In the genomic region with DNA sequence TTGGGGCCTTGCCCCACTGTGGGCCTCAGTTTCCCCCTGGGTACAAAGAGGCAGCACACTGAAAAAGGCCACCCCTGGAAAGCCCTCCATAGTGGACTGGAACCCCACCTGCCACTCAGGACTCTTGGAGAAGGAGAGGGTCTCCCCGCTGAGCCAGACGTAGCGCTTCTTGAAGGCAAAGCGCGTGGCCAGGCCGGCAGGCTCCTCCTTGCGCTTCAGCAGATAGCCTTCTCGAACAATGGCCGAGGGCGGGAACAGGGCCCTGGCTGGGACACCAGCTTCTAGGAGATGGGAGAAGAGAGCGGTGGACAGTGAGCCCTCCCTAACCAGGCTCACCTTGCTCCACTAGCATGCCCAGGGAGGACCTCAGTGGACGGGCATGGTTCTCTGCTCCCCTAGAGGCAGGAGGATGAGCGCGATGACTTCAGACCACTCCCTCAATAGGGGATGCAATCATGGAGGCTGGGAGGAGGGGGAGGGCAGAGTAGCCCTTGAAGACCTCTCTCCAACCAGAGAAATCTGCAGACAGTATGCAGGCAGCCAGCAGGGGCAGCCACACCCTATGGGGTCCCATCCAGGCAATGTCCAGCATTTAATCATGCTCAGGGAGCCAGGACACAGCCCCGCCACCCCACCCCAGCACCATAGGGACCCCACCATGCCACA, we compare ENCODE assay signal across 29 cellular contexts. TPM values are rescaled to one million over a fixed set of nuclear protein-coding genes. Genes with fewer than 3 reads are reported as not detected.
DNase-seq lines count a peak whose midpoint lies in the region; ATAC-seq, FAIRE-seq and TF ChIP-seq lines count a peak whose summit lies in the region.
"Had no signal": no experiment of that assay in that cellular context is flagged by ENCODE, and none has a peak within 500 bp of the region (broad histone marks: within the 10 kb centered on the region; RNA-seq: fewer than 3 reads in every experiment).

No MANE protein-coding gene starts in this region.

- ATAC-seq in T-helper 17 cell: no peak
- ATAC-seq: K562, Right ventricle myocardium inferior had no signal

- H3K36me3 Mint-ChIP-seq in T-helper 17 cell (ENCODE audit: low read depth): no peaks in the 10 kb centered on the region
- H3K36me3 Mint-ChIP-seq: CD14-positive monocyte; CD8-positive, alpha-beta memory T cell had no signal

- no peak overlapping the region for H3K4me3 Mint-ChIP-seq in T-helper 17 cell
- H3K4me3 Mint-ChIP-seq: CD14-positive monocyte had no signal

- no peak overlapping the region for H3K4me2 ChIP-seq in smooth muscle cell
- H3K4me2 ChIP-seq: PC-9 had no signal

- no peak overlapping the region for H3K4me3 ChIP-seq in HEK293 (ENCODE audit: low read depth, low read length)
- no peak overlapping the region for H3K4me3 ChIP-seq in kidney (ENCODE audit: low read length in 2 of 2)
- H3K4me3 ChIP-seq in ascending aorta: no peak overlapping the region
- no peak overlapping the region for H3K4me3 ChIP-seq in smooth muscle cell
- H3K4me3 ChIP-seq: K562, PC-9, SJCRH30 had no signal

- no peak overlapping the region for H2AFZ ChIP-seq in smooth muscle cell (ENCODE audit: low read depth)
- H2AFZ ChIP-seq: PC-9 had no signal

- H3K27ac ChIP-seq in HEK293 (ENCODE audit: extremely low read depth, low read depth, low read length) (no peak overlapping the region), kidney (ENCODE audit: low read depth in 2 of 2, low read length in 2 of 2) (no peak overlapping the region), ascending aorta (no peak overlapping the region), smooth muscle cell (ENCODE audit: low read depth) (no peak overlapping the region)
- H3K27ac ChIP-seq: PC-9, SJCRH30 had no signal

- no peak for TF ChIP-seq CTCF in HEK293 (tag by site-specific recombination; IDR thresholded peaks at IDR 0.05)
- TF ChIP-seq CTCF in kidney (IDR thresholded peaks at IDR 0.05; ENCODE audit: borderline replicate concordance, extremely low read depth, insufficient read depth): no peak
- no peak for TF ChIP-seq CTCF in ascending aorta (IDR thresholded peaks at IDR 0.05)
- TF ChIP-seq CTCF in smooth muscle cell (IDR thresholded peaks at IDR 0.05; ENCODE audit: borderline replicate concordance, insufficient read depth, poor library complexity, severe bottlenecking): no peak

- peak overlapping the region; percentile 56 for H3K27ac Mint-ChIP-seq in T-helper 17 cell

- peaks cover 20% of the 10 kb centered on the region for H3K4me1 Mint-ChIP-seq in T-helper 17 cell

- H3K9me3 ChIP-seq in HEK293 (ENCODE audit: control insufficient read depth, insufficient read depth, low read depth, low read length) (no peaks in the 10 kb centered on the region), T-helper 17 cell (ENCODE audit: control insufficient read depth, low read length, poor library complexity, severe bottlenecking) (no peaks in the 10 kb centered on the region), kidney (ENCODE audit: control insufficient read depth in 1 of 2, low read length in 2 of 2) (no peaks in the 10 kb centered on the region), ascending aorta (no peaks in the 10 kb centered on the region), smooth muscle cell (replicated peaks; ENCODE audit: low read depth) (no peaks in the 10 kb centered on the region)
- H3K9me3 ChIP-seq: BE2C, SJCRH30 had no signal

- POLR2A ChIA-PET in HEK293 (lab: Yijun Ruan, JAX): no interaction called here

- H3F3A ChIP-seq in smooth muscle cell (ENCODE audit: low read depth): no peaks in the 10 kb centered on the region

- H3K4me1 ChIP-seq in HEK293 (ENCODE audit: control insufficient read depth, insufficient read depth, low read length) (no peaks in the 10 kb centered on the region), kidney (ENCODE audit: control insufficient read depth in 1 of 2, insufficient read depth in 1 of 2, low read depth in 1 of 2, low read length in 2 of 2) (peaks cover 0 to 2% of the 10 kb centered on the region in 2 donors), ascending aorta (no peaks in the 10 kb centered on the region), smooth muscle cell (ENCODE audit: low read depth) (no peaks in the 10 kb centered on the region)
- H3K4me1 ChIP-seq: BE2C, SJCRH30 had no signal

- H3K79me2 ChIP-seq in smooth muscle cell (ENCODE audit: low read depth): no peaks in the 10 kb centered on the region

- intact Hi-C loops in kidney (cut with DNase I): no loop called here
- intact Hi-C loops in ascending aorta (cut with DNase I): no loop called here

- H3K9ac ChIP-seq in kidney (ENCODE audit: low read length in 2 of 2): no peak overlapping the region
- no peak overlapping the region for H3K9ac ChIP-seq in smooth muscle cell (ENCODE audit: low read depth)

- no peaks in the 10 kb centered on the region for H3K36me3 ChIP-seq in HEK293 (ENCODE audit: control insufficient read depth in 2 of 2, insufficient read depth in 1 of 2, low read length in 2 of 2)
- H3K36me3 ChIP-seq in kidney (ENCODE audit: control insufficient read depth in 1 of 2, insufficient read depth in 2 of 2, low read length in 2 of 2): no peaks in the 10 kb centered on the region
- H3K36me3 ChIP-seq in ascending aorta: no peaks in the 10 kb centered on the region
- no peaks in the 10 kb centered on the region for H3K36me3 ChIP-seq in smooth muscle cell (ENCODE audit: low read depth)
- H3K36me3 ChIP-seq: BE2C, SJCRH30 had no signal

- FAIRE-seq in kidney (lab: Jason Lieb, UNC) (no peak), frontal cortex (lab: Jason Lieb, UNC) (no peak)
- FAIRE-seq: GM18507, H54, K562 had no signal

- CTCF ChIA-PET in HEK293 (lab: Yijun Ruan, JAX): interaction anchor here (1.3 kb wide), 1 partner anchor 113 kb away, joined by 3 read pairs; no protein-coding TSS in a partner anchor

- no peaks in the 10 kb centered on the region for H4K20me1 ChIP-seq in smooth muscle cell (ENCODE audit: low read depth)

- DNase-seq in T-helper 17 cell (no peak), kidney (peak; percentile 66), DMS79 treated with DMSO at 0.1 percent for 48 hours (lab: John Stamatoyannopoulos, UW) (no peak), ascending aorta (ENCODE audit: low spot score in 2 of 2) (no peak), frontal cortex (ENCODE audit: low spot score in 2 of 2) (no peak), smooth muscle cell (lab: John Stamatoyannopoulos, UW; ENCODE audit: unreplicated experiment) (no peak)
- DNase-seq: BE2C; CD8-positive, alpha-beta memory T cell; DMS 273 treated with DMSO at 0.1 percent for 48 hours; DND-41; MV-4-11; NCI-H1105 treated with DMSO at 0.1 percent for 48 hours; NCI-H146; NCI-H1930; NCI-H2107; NCI-H524; NCI-H748 treated with DMSO at 0.1 percent for 48 hours; PC-9; SJCRH30 had no signal

- no peaks in the 10 kb centered on the region for H3K27me3 Mint-ChIP-seq in T-helper 17 cell

- WGBS in smooth muscle cell (ENCODE audit: low lambda C conversion rate): 91% methylated on average over 15 of the region's 15 CpGs

- peaks cover 5% of the 10 kb centered on the region for H3K27me3 ChIP-seq in ascending aorta
- H3K27me3 ChIP-seq in smooth muscle cell (ENCODE audit: low read depth): peaks cover 20% of the 10 kb centered on the region
- H3K27me3 ChIP-seq: BE2C, SJCRH30 had no signal

TF ChIP-seq in HEK293, 187 proteins besides CTCF, POLR2A, EP300 and RAD21:
- no peak for TF ChIP-seq SCRT1 (tag by site-specific recombination; IDR thresholded peaks at IDR 0.05; ENCODE audit: borderline replicate concordance)
- TF ChIP-seq, protein P1, sequence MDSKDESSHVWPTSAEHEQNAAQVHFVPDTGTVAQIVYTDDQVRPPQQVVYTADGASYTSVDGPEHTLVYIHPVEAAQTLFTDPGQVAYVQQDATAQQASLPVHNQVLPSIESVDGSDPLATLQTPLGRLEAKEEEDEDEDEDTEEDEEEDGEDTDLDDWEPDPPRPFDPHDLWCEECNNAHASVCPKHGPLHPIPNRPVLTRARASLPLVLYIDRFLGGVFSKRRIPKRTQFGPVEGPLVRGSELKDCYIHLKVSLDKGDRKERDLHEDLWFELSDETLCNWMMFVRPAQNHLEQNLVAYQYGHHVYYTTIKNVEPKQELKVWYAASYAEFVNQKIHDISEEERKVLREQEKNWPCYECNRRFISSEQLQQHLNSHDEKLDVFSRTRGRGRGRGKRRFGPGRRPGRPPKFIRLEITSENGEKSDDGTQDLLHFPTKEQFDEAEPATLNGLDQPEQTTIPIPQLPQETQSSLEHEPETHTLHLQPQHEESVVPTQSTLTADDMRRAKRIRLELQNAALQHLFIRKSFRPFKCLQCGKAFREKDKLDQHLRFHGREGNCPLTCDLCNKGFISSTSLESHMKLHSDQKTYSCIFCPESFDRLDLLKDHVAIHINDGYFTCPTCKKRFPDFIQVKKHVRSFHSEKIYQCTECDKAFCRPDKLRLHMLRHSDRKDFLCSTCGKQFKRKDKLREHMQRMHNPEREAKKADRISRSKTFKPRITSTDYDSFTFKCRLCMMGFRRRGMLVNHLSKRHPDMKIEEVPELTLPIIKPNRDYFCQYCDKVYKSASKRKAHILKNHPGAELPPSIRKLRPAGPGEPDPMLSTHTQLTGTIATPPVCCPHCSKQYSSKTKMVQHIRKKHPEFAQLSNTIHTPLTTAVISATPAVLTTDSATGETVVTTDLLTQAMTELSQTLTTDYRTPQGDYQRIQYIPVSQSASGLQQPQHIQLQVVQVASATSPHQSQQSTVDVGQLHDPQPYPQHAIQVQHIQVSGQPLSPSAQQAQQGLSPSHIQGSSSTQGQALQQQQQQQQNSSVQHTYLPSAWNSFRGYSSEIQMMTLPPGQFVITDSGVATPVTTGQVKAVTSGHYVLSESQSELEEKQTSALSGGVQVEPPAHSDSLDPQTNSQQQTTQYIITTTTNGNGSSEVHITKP (tag by site-specific recombination; IDR thresholded peaks at IDR 0.05): peak; percentile 54

RNA-seq across cellular contexts. Expression of gene RASAL1, which starts 29.8 kb away (rescaled TPM):
- total RNA-seq in T-helper 17 cell: under 1 TPM; 0.15 to 0.89 TPM
- total RNA-seq in kidney: 58.3 TPM
- 23.5 TPM for polyA plus RNA-seq in kidney (ENCODE audit: insufficient read depth, low read depth, low replicate concordance)
- 0.64 TPM for total RNA-seq in ascending aorta
- total RNA-seq in frontal cortex: 4.9 TPM
- total RNA-seq in smooth muscle cell: not detected in 2 replicates
- polyA plus RNA-seq in smooth muscle cell: not detected in 2 replicates
- total RNA-seq: LHCN-M2, MCF 10A, Right ventricle myocardium inferior, RPMI7951, SJCRH30 had no signal
- polyA plus RNA-seq: CD14-positive monocyte had no signal

RNA-seq across cellular contexts. Expression of gene CFAP73, which starts 43.8 kb away (rescaled TPM):
- total RNA-seq in T-helper 17 cell: not detected
- total RNA-seq in kidney: 2.4 TPM
- 0.52 TPM for polyA plus RNA-seq in kidney (ENCODE audit: insufficient read depth, low read depth, low replicate concordance)
- not detected for total RNA-seq in ascending aorta
- total RNA-seq in frontal cortex: not detected
- total RNA-seq in smooth muscle cell: not detected in 2 replicates
- polyA plus RNA-seq in smooth muscle cell: not detected in 2 replicates
- total RNA-seq: K562, LHCN-M2, MCF 10A, Right ventricle myocardium inferior, RPMI7951, SJCRH30 had no signal
- polyA plus RNA-seq: CD8-positive, alpha-beta memory T cell; K562 had no signal

RNA-seq across cellular contexts. Expression of gene DTX1, which starts 49.2 kb away (rescaled TPM):
- total RNA-seq in T-helper 17 cell: 10 to 100 TPM; 20.7 to 27.7 TPM
- 4.9 TPM for total RNA-seq in kidney
- polyA plus RNA-seq in kidney (ENCODE audit: insufficient read depth, low read depth, low replicate concordance): 7.3 TPM
- total RNA-seq in ascending aorta: 4.5 TPM
- total RNA-seq in frontal cortex: 18.3 TPM
- 0.09 and 0.13 TPM in 2 replicates for total RNA-seq in smooth muscle cell
- polyA plus RNA-seq in smooth muscle cell: 1.1 TPM in 1 of 2 replicates, not detected in the other
- total RNA-seq: HT-29, K562, MCF 10A, RPMI7951, SJCRH30 had no signal
- polyA plus RNA-seq: K562 had no signal

Comparison
In these comparisons a context has a peak if more than half of its experiments do, and no peak if none do; other contexts are left out.
1. RNA of gene RASAL1, which starts 29.8 kb away (total RNA-seq): 58.3 TPM in kidney (single experiment); 4.9 TPM in frontal cortex (single experiment), 0.15 to 0.89 TPM in T-helper 17 cell, 0.64 TPM in ascending aorta (single experiment) and not detected in smooth muscle cell; every median in the first group is over 10 times any median in the second.